Comparison of ENCODE assay signal across 8 cellular contexts in the genomic region with DNA sequence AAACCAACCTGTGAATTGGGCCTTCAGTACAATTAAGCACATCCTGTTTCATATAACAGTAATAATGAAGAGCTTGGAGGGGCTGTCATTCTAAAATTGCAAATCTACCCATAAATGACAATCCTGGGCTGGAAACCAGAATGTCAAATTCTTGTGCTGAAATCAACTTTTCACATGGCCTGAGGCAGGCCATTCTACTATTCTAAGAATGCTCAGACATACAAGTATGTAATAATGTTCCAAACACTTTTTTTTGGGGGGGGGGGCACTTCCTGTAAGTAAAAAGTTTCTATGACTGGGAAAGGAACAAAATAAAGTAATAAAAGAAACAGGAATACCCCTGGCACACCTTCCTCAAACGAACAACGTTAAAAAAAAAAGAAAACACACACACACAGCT. TPM values are rescaled to one million over a fixed set of nuclear protein-coding genes. Genes with fewer than 3 reads are reported as not detected.
DNase-seq lines count a peak whose midpoint lies in the region; ATAC-seq and TF ChIP-seq lines count a peak whose summit lies in the region.

No MANE protein-coding gene starts in this region.

- H3K9me3 Mint-ChIP-seq in activated CD8-positive, alpha-beta memory T cell treated with anti-CD3 and anti-CD28 coated beads, Interleukin-2, amount 10 ng/mL, durations not matched to agents 7 days and 5 days (ENCODE audit: low read depth): no peaks in the 10 kb centered on the region
- no peaks in the 10 kb centered on the region for H3K9me3 Mint-ChIP-seq in activated naive CD8-positive, alpha-beta T cell treated with anti-CD3 and anti-CD28 coated beads, Interleukin-2, amount 50 U/mL, for 24 hours

- H3K27ac ChIP-seq in suprapubic skin: peak overlapping the region; percentile 100

- no peak for TF ChIP-seq POLR2A in suprapubic skin (IDR thresholded peaks at IDR 0.05)

- no peaks in the 10 kb centered on the region for H3K27me3 ChIP-seq in suprapubic skin

- CTCF ChIA-PET in activated CD8-positive, alpha-beta memory T cell treated with anti-CD3 and anti-CD28 coated beads, Interleukin-2, amount 10 ng/mL, durations not matched to agents 7 days and 5 days (lab: Charles Lee): interaction anchor here (0.7 to 3.0 kb wide), 5 partner anchors 11 to 861 kb away, joined by 3 to 18 read pairs (median 3); partner anchors contain the start of gene KDM3B

- H3K36me3 Mint-ChIP-seq in activated CD8-positive, alpha-beta memory T cell treated with anti-CD3 and anti-CD28 coated beads, Interleukin-2, amount 10 ng/mL, durations not matched to agents 7 days and 5 days: peaks cover 32% of the 10 kb centered on the region
- H3K36me3 Mint-ChIP-seq in activated naive CD8-positive, alpha-beta T cell treated with anti-CD3 and anti-CD28 coated beads, Interleukin-2, amount 50 U/mL, for 24 hours (ENCODE audit: low read depth): peaks cover 68% of the 10 kb centered on the region

- H3K27me3 Mint-ChIP-seq in activated CD8-positive, alpha-beta memory T cell treated with anti-CD3 and anti-CD28 coated beads, Interleukin-2, amount 10 ng/mL, durations not matched to agents 7 days and 5 days: no peaks in the 10 kb centered on the region
- no peaks in the 10 kb centered on the region for H3K27me3 Mint-ChIP-seq in activated naive CD8-positive, alpha-beta T cell treated with anti-CD3 and anti-CD28 coated beads, Interleukin-2, amount 50 U/mL, for 24 hours

- H3K4me1 Mint-ChIP-seq in activated CD8-positive, alpha-beta memory T cell treated with anti-CD3 and anti-CD28 coated beads, Interleukin-2, amount 10 ng/mL, durations not matched to agents 7 days and 5 days: peaks cover 66% of the 10 kb centered on the region
- peaks cover 74% of the 10 kb centered on the region for H3K4me1 Mint-ChIP-seq in activated naive CD8-positive, alpha-beta T cell treated with anti-CD3 and anti-CD28 coated beads, Interleukin-2, amount 50 U/mL, for 24 hours

- 15% methylated on average over 2 of the region's 2 CpGs for WGBS in suprapubic skin

- H3K9me3 ChIP-seq in suprapubic skin: no peaks in the 10 kb centered on the region

- DNase-seq in activated CD8-positive, alpha-beta memory T cell treated with anti-CD3 and anti-CD28 coated beads, Interleukin-2, amount 10 ng/mL, durations not matched to agents 7 days and 5 days: no peak
- no peak for DNase-seq in activated CD8-positive, alpha-beta memory T cell treated with anti-CD3 and anti-CD28 coated beads, Interleukin-2, amount 50 U/mL, for 4 hours
- no peak for DNase-seq in activated naive CD8-positive, alpha-beta T cell treated with anti-CD3 and anti-CD28 coated beads, Interleukin-2, amount 50 U/mL, for 24 hours
- peak; percentile 31 for DNase-seq in iris pigment epithelial cell (ENCODE audit: low read depth)
- no peak for DNase-seq in suprapubic skin (ENCODE audit: low spot score in 2 of 2)
- DNase-seq in A172 (ENCODE audit: low spot score): no peak
- no peak for DNase-seq in mucosa of gallbladder (ENCODE audit: low spot score)

- no peak for TF ChIP-seq EP300 in suprapubic skin (IDR thresholded peaks at IDR 0.05)

- TF ChIP-seq CTCF in suprapubic skin (IDR thresholded peaks at IDR 0.05): no peak

- H3K36me3 ChIP-seq in suprapubic skin: no peaks in the 10 kb centered on the region

- H3K4me3 ChIP-seq in suprapubic skin: peak overlapping the region; percentile 98

- ATAC-seq in activated CD8-positive, alpha-beta memory T cell treated with anti-CD3 and anti-CD28 coated beads, Interleukin-2, amount 10 ng/mL, durations not matched to agents 7 days and 5 days: no peak
- no peak for ATAC-seq in activated naive CD8-positive, alpha-beta T cell treated with anti-CD3 and anti-CD28 coated beads, Interleukin-2, amount 50 U/mL, for 24 hours
- ATAC-seq in GM19023 (IDR thresholded peaks at IDR 0.05; ENCODE audit: unreplicated experiment): no peak

- peaks cover 75% of the 10 kb centered on the region for H3K4me1 ChIP-seq in suprapubic skin

- peak overlapping the region; percentile 100 for H3K27ac Mint-ChIP-seq in activated CD8-positive, alpha-beta memory T cell treated with anti-CD3 and anti-CD28 coated beads, Interleukin-2, amount 10 ng/mL, durations not matched to agents 7 days and 5 days
- peak overlapping the region; percentile 100 for H3K27ac Mint-ChIP-seq in activated naive CD8-positive, alpha-beta T cell treated with anti-CD3 and anti-CD28 coated beads, Interleukin-2, amount 50 U/mL, for 24 hours

- peak overlapping the region; percentile 97 for H3K4me3 Mint-ChIP-seq in activated CD8-positive, alpha-beta memory T cell treated with anti-CD3 and anti-CD28 coated beads, Interleukin-2, amount 10 ng/mL, durations not matched to agents 7 days and 5 days
- peak overlapping the region; percentile 100 for H3K4me3 Mint-ChIP-seq in activated naive CD8-positive, alpha-beta T cell treated with anti-CD3 and anti-CD28 coated beads, Interleukin-2, amount 50 U/mL, for 24 hours

RNA-seq across cellular contexts. Expression of gene ETF1, which starts 1.5 kb away (rescaled TPM):
- 100 to 1,000 TPM in 1 of 2 experiments, 10 to 100 TPM in 1; 92.2 to 134 TPM for total RNA-seq in activated CD8-positive, alpha-beta memory T cell treated with anti-CD3 and anti-CD28 coated beads, Interleukin-2, amount 10 ng/mL, durations not matched to agents 7 days and 5 days
- total RNA-seq in suprapubic skin (10 to 100 TPM; 71.2 to 99.9 (median 87.7) TPM), mucosa of gallbladder (63.1 TPM)
- 165 and 172 TPM in 2 replicates for total RNA-seq in A172 (2014; rRNA removed; shearing (Covaris generic))

RNA-seq across cellular contexts. Expression of gene HSPA9, which starts 33.7 kb away (rescaled TPM):
- total RNA-seq in activated CD8-positive, alpha-beta memory T cell treated with anti-CD3 and anti-CD28 coated beads, Interleukin-2, amount 10 ng/mL, durations not matched to agents 7 days and 5 days: 100 to 1,000 TPM; 208 to 309 TPM
- total RNA-seq in suprapubic skin (100 to 1,000 TPM; 204 to 252 (median 247) TPM), mucosa of gallbladder (170 TPM)
- total RNA-seq in A172 (2014; rRNA removed; shearing (Covaris generic)): 605 and 654 TPM in 2 replicates
